Comparison of ENCODE assay signal across 12 cellular contexts in the genomic region with DNA sequence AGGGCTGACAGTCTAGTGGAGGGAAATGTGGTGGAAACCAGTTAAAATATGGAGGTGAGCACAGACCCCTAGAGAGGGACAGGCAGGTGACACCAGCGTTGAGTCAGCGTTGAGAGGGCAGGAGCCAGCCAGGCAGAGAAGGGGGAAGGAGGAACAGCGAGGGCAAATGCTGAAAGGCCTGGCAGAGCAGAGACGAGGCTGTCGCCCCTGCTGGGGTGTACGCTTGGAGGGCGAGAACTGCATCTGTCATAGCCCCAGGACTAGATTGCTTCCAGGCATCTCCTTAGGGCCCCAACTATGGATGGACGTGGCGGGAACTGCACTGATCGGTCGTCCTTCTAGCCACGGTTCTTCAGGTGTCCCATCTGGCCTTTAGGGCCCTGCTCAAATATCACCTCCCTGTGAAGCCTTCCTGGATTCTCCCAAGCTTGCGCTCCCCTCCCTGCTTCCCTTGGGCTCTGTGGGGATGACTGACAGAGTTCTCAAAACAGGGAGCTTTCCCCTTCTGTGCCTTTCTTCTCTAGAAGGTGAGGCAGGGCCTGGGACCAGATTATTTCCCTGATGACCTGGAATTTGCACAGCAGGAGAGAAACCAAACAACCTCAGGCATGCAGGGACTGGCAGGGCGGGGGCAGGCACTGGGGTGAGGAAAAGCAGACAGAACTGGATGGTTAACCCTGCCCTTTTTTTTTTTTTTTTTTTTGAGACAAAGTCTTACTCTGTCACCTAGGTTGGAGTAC. TPM values are rescaled to one million over a fixed set of nuclear protein-coding genes. Genes with fewer than 3 reads are reported as not detected.
DNase-seq lines count a peak whose midpoint lies in the region; ATAC-seq and TF ChIP-seq lines count a peak whose summit lies in the region.
"Had no signal": no experiment of that assay in that cellular context is flagged by ENCODE, and none has a peak within 500 bp of the region (broad histone marks: within the 10 kb centered on the region; RNA-seq: fewer than 3 reads in every experiment).

No MANE protein-coding gene starts in this region.

- no peak overlapping the region for H3K4me3 Mint-ChIP-seq in stimulated activated naive CD8-positive, alpha-beta T cell treated with anti-CD3 and anti-CD28 coated beads, Interleukin-15, amount 100 ng/mL, for 72 hours

- ATAC-seq in stimulated activated naive CD8-positive, alpha-beta T cell treated with anti-CD3 and anti-CD28 coated beads, Interleukin-15, Interleukin-2, amounts not matched to agents 100 U/mL and 50 U/mL, for 24 hours = peak; percentile 21
- ATAC-seq in stimulated activated naive CD8-positive, alpha-beta T cell treated with anti-CD3 and anti-CD28 coated beads, Interleukin-15, amount 100 ng/mL, for 72 hours = no peak

- TF ChIP-seq CTCF in astrocyte of the cerebellum (IDR thresholded peaks at IDR 0.05; ENCODE audit: low read depth, low read length, missing control alignments) = no peak

- in situ Hi-C loops in astrocyte of the cerebellum (cut with HindIII; ENCODE audit: low sequenced_read_pairs) = no loop called here

- H3K4me3 ChIP-seq in astrocyte of the cerebellum (ENCODE audit: low read depth, low read length) = no peak overlapping the region
- H3K4me3 ChIP-seq: lung had no signal

- no peaks in the 10 kb centered on the region for H3K4me1 Mint-ChIP-seq in stimulated activated naive CD8-positive, alpha-beta T cell treated with anti-CD3 and anti-CD28 coated beads, Interleukin-15, amount 100 ng/mL, for 72 hours

- no peaks in the 10 kb centered on the region for H3K9me3 Mint-ChIP-seq in stimulated activated naive CD8-positive, alpha-beta T cell treated with anti-CD3 and anti-CD28 coated beads, Interleukin-15, amount 100 ng/mL, for 72 hours

- peak overlapping the region in 1 of 2 donors; percentile 14 for H3K27ac Mint-ChIP-seq in stimulated activated naive CD8-positive, alpha-beta T cell treated with anti-CD3 and anti-CD28 coated beads, Interleukin-15, amount 100 ng/mL, for 72 hours

- no peak for DNase-seq in stimulated activated naive CD8-positive, alpha-beta T cell treated with anti-CD3 and anti-CD28 coated beads, Interleukin-15, Interleukin-2, amounts not matched to agents 100 U/mL and 50 U/mL, for 24 hours
- DNase-seq in stimulated activated naive CD8-positive, alpha-beta T cell treated with anti-CD3 and anti-CD28 coated beads, Interleukin-15, amount 100 ng/mL, for 72 hours = no peak
- peak; percentile 36 for DNase-seq in astrocyte of the cerebellum (ENCODE audit: low read depth)
- DNase-seq in iPS-NIHi7 (ENCODE audit: extremely low spot score) = peak; percentile 72
- DNase-seq in occipital lobe (lab: John Stamatoyannopoulos, UW) = no peak
- DNase-seq in COR-L47 (lab: John Stamatoyannopoulos, UW) = no peak
- DNase-seq in T-helper 2 cell = no peak
- no peak for DNase-seq in pons (ENCODE audit: low spot score)
- DNase-seq: dermis blood vessel endothelial cell; NCI-H748 treated with DMSO at 0.1 percent for 48 hours; stimulated activated CD4-positive, alpha-beta T cell treated with anti-CD3 and anti-CD28 coated beads, Interleukin-4, amount 100 ng/mL, for 24 hours had no signal

- H3K27me3 Mint-ChIP-seq in stimulated activated naive CD8-positive, alpha-beta T cell treated with anti-CD3 and anti-CD28 coated beads, Interleukin-15, amount 100 ng/mL, for 72 hours = no peaks in the 10 kb centered on the region

RNA-seq across cellular contexts. Expression of a gene that starts 11.1 kb away (rescaled TPM):
- 63.9 TPM for total RNA-seq in occipital lobe

RNA-seq across cellular contexts. Expression of a gene that starts 38.7 kb away (rescaled TPM):
- total RNA-seq in occipital lobe = 15.4 TPM

RNA-seq across cellular contexts. Expression of a gene that starts 41.4 kb away (rescaled TPM):
- 1,406 TPM for total RNA-seq in occipital lobe

Comparison
In these comparisons a context has a peak if more than half of its experiments do, and no peak if none do; other contexts are left out.
1. DNase-seq: peak in astrocyte of the cerebellum (single experiment) and iPS-NIHi7 (single experiment); none in stimulated activated naive CD8-positive, alpha-beta T cell treated with anti-CD3 and anti-CD28 coated beads, Interleukin-15, Interleukin-2, amounts not matched to agents 100 U/mL and 50 U/mL, for 24 hours (single experiment), stimulated activated naive CD8-positive, alpha-beta T cell treated with anti-CD3 and anti-CD28 coated beads, Interleukin-15, amount 100 ng/mL, for 72 hours (0 of 2), occipital lobe (single experiment), COR-L47 (single experiment), T-helper 2 cell (0 of 5) and pons (single experiment).